Comparison of ENCODE assay signal across 14 cellular contexts in genomic region chrX:40473460-40474204, GRCh38.
A peak's percentile ranks its signal among the peaks of the same experiment; 100 is the strongest.
DNase-seq lines count a peak whose midpoint lies in the region; ATAC-seq and TF ChIP-seq lines count a peak whose summit lies in the region.
"Had no signal": no experiment of that assay in that cellular context is flagged by ENCODE, and none has a peak within 500 bp of the region (broad histone marks: within the 10 kb centered on the region; RNA-seq: fewer than 3 reads in every experiment).

No MANE protein-coding gene starts in this region.

- CTCF ChIA-PET in T-cell (lab: Charles Lee), result no interaction called here

- DNase-seq in stimulated activated CD4-positive, alpha-beta T cell treated with anti-CD3 and anti-CD28 coated beads, Interleukin-15, amount 100 ng/mL, for 24 hours, result peak; percentile 3
- DNase-seq in stimulated activated CD4-positive, alpha-beta T cell treated with anti-CD3 and anti-CD28 coated beads, Interleukin-2, amount 100 ng/mL, for 48 hours, result no peak
- DNase-seq in stimulated activated naive CD8-positive, alpha-beta T cell treated with anti-CD3 and anti-CD28 coated beads, Interleukin-15, amount 100 ng/mL, for 72 hours, result peak in 1 of 2 donors; percentile 28
- DNase-seq in T-cell (no peak), nucleus accumbens (lab: John Stamatoyannopoulos, UW) (no peak)
- DNase-seq: activated T-cell treated with anti-CD3 and anti-CD28 coated beads for 4 hours, Kasumi-1 had no signal

- H3K27me3 Mint-ChIP-seq in stimulated activated naive CD8-positive, alpha-beta T cell treated with anti-CD3 and anti-CD28 coated beads, Interleukin-15, amount 100 ng/mL, for 72 hours, result no peaks in the 10 kb centered on the region
- peaks cover 4 to 34% of the 10 kb centered on the region in 2 donors for H3K27me3 Mint-ChIP-seq in T-cell

- H3K36me3 Mint-ChIP-seq in T-cell, result no peaks in the 10 kb centered on the region
- H3K36me3 Mint-ChIP-seq: stimulated activated memory B cell treated with anti-CD40 and anti-IgM and Interleukin-4, amounts not matched to agents 10 μg/mL and 1 μg/mL and 100 μg/mL, for 72 hours had no signal

- no peak overlapping the region for H2AFZ ChIP-seq in OCI-LY3 (ENCODE audit: low read depth, low read length)

- H3K27ac ChIP-seq in OCI-LY3 (ENCODE audit: low read length), result no peak overlapping the region
- peak overlapping the region; percentile 31 to 59 for H3K27ac ChIP-seq in esophagus (ENCODE audit: low read depth in 2 of 2, low read length in 1 of 2)
- H3K27ac ChIP-seq: neutrophil, upper lobe of right lung had no signal

- H3K36me3 ChIP-seq in OCI-LY3 (replicated peaks; ENCODE audit: low read depth, low read length) (no peaks in the 10 kb centered on the region), esophagus (ENCODE audit: control insufficient read depth in 2 of 2, insufficient read depth in 2 of 2, low read length in 1 of 2) (no peaks in the 10 kb centered on the region)
- H3K36me3 ChIP-seq: neutrophil, upper lobe of right lung had no signal

- peak; percentile 47 for ATAC-seq in stimulated activated naive CD8-positive, alpha-beta T cell treated with anti-CD3 and anti-CD28 coated beads, Interleukin-15, amount 100 ng/mL, for 72 hours
- ATAC-seq in T-cell (replicated peaks in 1 of 4), result no peak
- no peak for ATAC-seq in GM18502 (IDR thresholded peaks at IDR 0.05; ENCODE audit: poor library complexity, unreplicated experiment)
- ATAC-seq: Panc1; stimulated activated memory B cell treated with anti-CD40 and anti-IgM and Interleukin-4, amounts not matched to agents 10 μg/mL and 1 μg/mL and 100 μg/mL, for 72 hours had no signal

- H3K27me3 ChIP-seq in OCI-LY3 (ENCODE audit: low read depth, low read length), result peaks cover 21% of the 10 kb centered on the region
- peaks cover 0 to 6% of the 10 kb centered on the region in 2 donors for H3K27me3 ChIP-seq in esophagus (ENCODE audit: control insufficient read depth in 1 of 2, insufficient read depth in 2 of 2, low read length in 2 of 2)
- H3K27me3 ChIP-seq: upper lobe of right lung had no signal

- H3K79me2 ChIP-seq in OCI-LY3 (ENCODE audit: low read length), result no peaks in the 10 kb centered on the region

- H3K27ac Mint-ChIP-seq in stimulated activated naive CD8-positive, alpha-beta T cell treated with anti-CD3 and anti-CD28 coated beads, Interleukin-15, amount 100 ng/mL, for 72 hours, result no peak overlapping the region
- no peak overlapping the region for H3K27ac Mint-ChIP-seq in T-cell

- 75 to 83% methylated on average over 8 of the region's 8 CpGs for WGBS in esophagus, 2 donors

- no peaks in the 10 kb centered on the region for H4K20me1 ChIP-seq in OCI-LY3 (ENCODE audit: insufficient read depth, low read length)

- peaks cover 44% of the 10 kb centered on the region for H3K4me1 Mint-ChIP-seq in stimulated activated naive CD8-positive, alpha-beta T cell treated with anti-CD3 and anti-CD28 coated beads, Interleukin-15, amount 100 ng/mL, for 72 hours
- peaks cover 17 to 32% (median 31%) of the 10 kb centered on the region in 3 donors for H3K4me1 Mint-ChIP-seq in T-cell

- H3K9ac ChIP-seq in OCI-LY3 (ENCODE audit: low read length), result no peak overlapping the region

- peak; percentile 6; the same call in 1 of the 2 replicates for TF ChIP-seq CTCF in OCI-LY3 (IDR thresholded peaks at IDR 0.05; ENCODE audit: low read depth, low read length)

- peak overlapping the region; percentile 100 for H3K4me2 ChIP-seq in OCI-LY3 (ENCODE audit: low read length)

- POLR2A ChIA-PET in T-cell (lab: Charles Lee), result no interaction called here

- H3K4me1 ChIP-seq in OCI-LY3 (ENCODE audit: low read length) (peaks cover 35% of the 10 kb centered on the region), esophagus (ENCODE audit: control insufficient read depth in 2 of 2, insufficient read depth in 2 of 2, low read length in 1 of 2) (peaks cover 0 to 2% of the 10 kb centered on the region in 2 donors)

- no peaks in the 10 kb centered on the region for H3K9me3 ChIP-seq in OCI-LY3 (ENCODE audit: insufficient read depth, low read length)
- H3K9me3 ChIP-seq in esophagus (ENCODE audit: control insufficient read depth in 2 of 2, insufficient read depth in 1 of 2, low read depth in 1 of 2, low read length in 1 of 2), result peaks cover 0 to 3% of the 10 kb centered on the region in 2 donors
- H3K9me3 ChIP-seq: neutrophil, upper lobe of right lung had no signal

- H3K4me3 ChIP-seq in OCI-LY3 (ENCODE audit: low read length) (peak overlapping the region; percentile 74), esophagus (ENCODE audit: low read depth in 1 of 2, low read length in 2 of 2) (no peak overlapping the region)
- H3K4me3 ChIP-seq: upper lobe of right lung had no signal

- peak overlapping the region; percentile 21 to 29 for H3K4me3 Mint-ChIP-seq in stimulated activated naive CD8-positive, alpha-beta T cell treated with anti-CD3 and anti-CD28 coated beads, Interleukin-15, amount 100 ng/mL, for 72 hours
- H3K4me3 Mint-ChIP-seq in T-cell, result peak overlapping the region in 1 of 3 donors; percentile 69
- H3K4me3 Mint-ChIP-seq: stimulated activated memory B cell treated with anti-CD40 and anti-IgM and Interleukin-4, amounts not matched to agents 10 μg/mL and 1 μg/mL and 100 μg/mL, for 72 hours had no signal

- no peaks in the 10 kb centered on the region for H3K9me3 Mint-ChIP-seq in stimulated activated naive CD8-positive, alpha-beta T cell treated with anti-CD3 and anti-CD28 coated beads, Interleukin-15, amount 100 ng/mL, for 72 hours
- H3K9me3 Mint-ChIP-seq in T-cell, result no peaks in the 10 kb centered on the region
- H3K9me3 Mint-ChIP-seq: stimulated activated memory B cell treated with anti-CD40 and anti-IgM and Interleukin-4, amounts not matched to agents 10 μg/mL and 1 μg/mL and 100 μg/mL, for 72 hours had no signal
